Comparison of ENCODE assay signal across 16 cellular contexts in genomic region chr3:87272718-87273337, GRCh38. TPM values are rescaled to one million over a fixed set of nuclear protein-coding genes. Genes with fewer than 3 reads are reported as not detected.
DNase-seq lines count a peak whose midpoint lies in the region; ATAC-seq and TF ChIP-seq lines count a peak whose summit lies in the region.
"Had no signal": no experiment of that assay in that cellular context is flagged by ENCODE, and none has a peak within 500 bp of the region (broad histone marks: within the 10 kb centered on the region; RNA-seq: fewer than 3 reads in every experiment).

No MANE protein-coding gene starts in this region.

- no peaks in the 10 kb centered on the region for H3K9me3 Mint-ChIP-seq in activated CD8-positive, alpha-beta T cell treated with anti-CD3 and anti-CD28 coated beads for 36 hours
- H3K9me3 Mint-ChIP-seq in activated CD8-positive, alpha-beta T cell treated with anti-CD3 and anti-CD28 coated beads, Interleukin-2, amount 10 ng/mL, durations not matched to agents 7 days and 5 days (ENCODE audit: insufficient read depth) = no peaks in the 10 kb centered on the region
- H3K9me3 Mint-ChIP-seq in natural killer cell treated with Interleukin-12 subunit alpha and Interleukin-12 subunit beta and Interleukin-15 and Interleukin-18, amount 100 ng/mL, for 72 hours = no peaks in the 10 kb centered on the region
- H3K9me3 Mint-ChIP-seq: activated T-helper 2 cell treated with anti-CD3 and anti-CD28 coated beads, Interferon-gamma antibody, Interleukin-2, Interleukin-4, amounts not matched to agents 10 μg/mL and 5 μg/mL and 100 μg/mL, durations not matched to agents 14 hours and 24 hours and 36 hours had no signal

- POLR2A ChIA-PET in activated CD8-positive, alpha-beta T cell treated with anti-CD3 and anti-CD28 coated beads for 36 hours (lab: Charles Lee) = no interaction called here
- POLR2A ChIA-PET in activated CD8-positive, alpha-beta T cell treated with anti-CD3 and anti-CD28 coated beads, Interleukin-2, amount 10 ng/mL, durations not matched to agents 7 days and 5 days (lab: Charles Lee) = no interaction called here

- WGBS in transverse colon (ENCODE audit: low coverage in 1 of 2), 2 donors = 73 to 79% methylated on average over 4 of the region's 4 CpGs

- no peak for TF ChIP-seq CTCF in activated CD8-positive, alpha-beta T cell treated with anti-CD3 and anti-CD28 coated beads for 36 hours (IDR thresholded peaks at IDR 0.05)
- no peak for TF ChIP-seq CTCF in transverse colon (IDR thresholded peaks at IDR 0.05)

- no peaks in the 10 kb centered on the region for H3K9me3 ChIP-seq in transverse colon
- H3K9me3 ChIP-seq: A549 had no signal

- ATAC-seq in activated CD8-positive, alpha-beta T cell treated with anti-CD3 and anti-CD28 coated beads for 36 hours = peak; percentile 40
- ATAC-seq in activated CD8-positive, alpha-beta T cell treated with anti-CD3 and anti-CD28 coated beads, Interleukin-2, amount 10 ng/mL, durations not matched to agents 7 days and 5 days = no peak
- peak; percentile 79 for ATAC-seq in GM21526 (IDR thresholded peaks at IDR 0.05; ENCODE audit: low FRiP score, unreplicated experiment)
- peak; percentile 84 for ATAC-seq in HG03060 (IDR thresholded peaks at IDR 0.05; ENCODE audit: low read depth, unreplicated experiment)
- ATAC-seq in natural killer cell treated with Interleukin-12 subunit alpha and Interleukin-12 subunit beta and Interleukin-15 and Interleukin-18, amount 100 ng/mL, for 72 hours = peak; percentile 76 to 86
- ATAC-seq in HG03460 (IDR thresholded peaks at IDR 0.05; ENCODE audit: unreplicated experiment) = no peak
- ATAC-seq: A549 had no signal

- peaks cover 29% of the 10 kb centered on the region for H3K4me1 Mint-ChIP-seq in activated CD8-positive, alpha-beta T cell treated with anti-CD3 and anti-CD28 coated beads for 36 hours (ENCODE audit: low read depth)
- peaks cover 50% of the 10 kb centered on the region for H3K4me1 Mint-ChIP-seq in activated CD8-positive, alpha-beta T cell treated with anti-CD3 and anti-CD28 coated beads, Interleukin-2, amount 10 ng/mL, durations not matched to agents 7 days and 5 days (ENCODE audit: low read depth)
- H3K4me1 Mint-ChIP-seq in natural killer cell treated with Interleukin-12 subunit alpha and Interleukin-12 subunit beta and Interleukin-15 and Interleukin-18, amount 100 ng/mL, for 72 hours (ENCODE audit: low read depth in 2 of 2) = peaks cover 37 to 49% of the 10 kb centered on the region in 2 donors

- intact Hi-C loops in activated CD8-positive, alpha-beta T cell treated with anti-CD3 and anti-CD28 coated beads for 36 hours (cut with micrococcal nuclease) = no loop called here
- intact Hi-C loops in transverse colon (cut with DNase I; ENCODE audit: low total_unique reads) = no loop called here

- no peak for DNase-seq in activated CD8-positive, alpha-beta T cell treated with anti-CD3 and anti-CD28 coated beads for 36 hours
- no peak for DNase-seq in activated CD8-positive, alpha-beta T cell treated with anti-CD3 and anti-CD28 coated beads, Interleukin-2, amount 10 ng/mL, durations not matched to agents 7 days and 5 days
- DNase-seq in natural killer cell treated with Interleukin-12 subunit alpha and Interleukin-12 subunit beta and Interleukin-15 and Interleukin-18, amount 100 ng/mL, for 72 hours (ENCODE audit: low spot score) = no peak
- no peak for DNase-seq in transverse colon
- DNase-seq in NCI-H510A treated with DMSO at 0.1 percent for 48 hours (lab: John Stamatoyannopoulos, UW) = no peak
- DNase-seq: central memory CD4-positive, alpha-beta T cell; NCI-H345 had no signal

- H3K27ac Mint-ChIP-seq in activated CD8-positive, alpha-beta T cell treated with anti-CD3 and anti-CD28 coated beads for 36 hours = no peak overlapping the region
- no peak overlapping the region for H3K27ac Mint-ChIP-seq in activated CD8-positive, alpha-beta T cell treated with anti-CD3 and anti-CD28 coated beads, Interleukin-2, amount 10 ng/mL, durations not matched to agents 7 days and 5 days
- H3K27ac Mint-ChIP-seq in natural killer cell treated with Interleukin-12 subunit alpha and Interleukin-12 subunit beta and Interleukin-15 and Interleukin-18, amount 100 ng/mL, for 72 hours = peak overlapping the region; percentile 77 to 87
- H3K27ac Mint-ChIP-seq: activated T-helper 2 cell treated with anti-CD3 and anti-CD28 coated beads, Interferon-gamma antibody, Interleukin-2, Interleukin-4, amounts not matched to agents 10 μg/mL and 5 μg/mL and 100 μg/mL, durations not matched to agents 14 hours and 24 hours and 36 hours had no signal

- H3K36me3 Mint-ChIP-seq in activated CD8-positive, alpha-beta T cell treated with anti-CD3 and anti-CD28 coated beads for 36 hours (ENCODE audit: low read depth) = no peaks in the 10 kb centered on the region
- H3K36me3 Mint-ChIP-seq in activated CD8-positive, alpha-beta T cell treated with anti-CD3 and anti-CD28 coated beads, Interleukin-2, amount 10 ng/mL, durations not matched to agents 7 days and 5 days (ENCODE audit: low read depth) = peaks cover 6% of the 10 kb centered on the region
- peaks cover 13% of the 10 kb centered on the region for H3K36me3 Mint-ChIP-seq in natural killer cell treated with Interleukin-12 subunit alpha and Interleukin-12 subunit beta and Interleukin-15 and Interleukin-18, amount 100 ng/mL, for 72 hours

- no peak for TF ChIP-seq EP300 in transverse colon (IDR thresholded peaks at IDR 0.05; ENCODE audit: low read depth)

- no peak overlapping the region for H3K27ac ChIP-seq in transverse colon
- H3K27ac ChIP-seq: A549 had no signal

- no peaks in the 10 kb centered on the region for H3K4me1 ChIP-seq in transverse colon
- H3K4me1 ChIP-seq: A549 had no signal

- H3K4me3 ChIP-seq in transverse colon = no peak overlapping the region
- H3K4me3 ChIP-seq: A549 had no signal

- peaks cover 3% of the 10 kb centered on the region for H3K27me3 Mint-ChIP-seq in activated CD8-positive, alpha-beta T cell treated with anti-CD3 and anti-CD28 coated beads for 36 hours
- no peaks in the 10 kb centered on the region for H3K27me3 Mint-ChIP-seq in activated CD8-positive, alpha-beta T cell treated with anti-CD3 and anti-CD28 coated beads, Interleukin-2, amount 10 ng/mL, durations not matched to agents 7 days and 5 days (ENCODE audit: low read depth)
- peaks cover 0 to 2% of the 10 kb centered on the region in 2 donors for H3K27me3 Mint-ChIP-seq in natural killer cell treated with Interleukin-12 subunit alpha and Interleukin-12 subunit beta and Interleukin-15 and Interleukin-18, amount 100 ng/mL, for 72 hours

- in situ Hi-C loops in transverse colon (cut with MboI; ENCODE audit: low pct_ligation_motif_present in 1 of 4, low pct_unique_long_range_greater_than_20kb in 1 of 4, low sequenced_read_pairs in 3 of 4) = no loop called here

- no peak overlapping the region for H3K4me3 Mint-ChIP-seq in activated CD8-positive, alpha-beta T cell treated with anti-CD3 and anti-CD28 coated beads for 36 hours
- no peak overlapping the region for H3K4me3 Mint-ChIP-seq in activated CD8-positive, alpha-beta T cell treated with anti-CD3 and anti-CD28 coated beads, Interleukin-2, amount 10 ng/mL, durations not matched to agents 7 days and 5 days
- H3K4me3 Mint-ChIP-seq in natural killer cell treated with Interleukin-12 subunit alpha and Interleukin-12 subunit beta and Interleukin-15 and Interleukin-18, amount 100 ng/mL, for 72 hours = peak overlapping the region; percentile 58

- no peaks in the 10 kb centered on the region for H3K27me3 ChIP-seq in transverse colon

- no peaks in the 10 kb centered on the region for H3K36me3 ChIP-seq in transverse colon

- CTCF ChIA-PET in activated CD8-positive, alpha-beta T cell treated with anti-CD3 and anti-CD28 coated beads for 36 hours (lab: Charles Lee) = interaction anchor here (1.2 to 5.0 kb wide), 2 partner anchors 12 to 78 kb away, joined by 3 to 30 read pairs; no protein-coding TSS in a partner anchor
- CTCF ChIA-PET in activated CD8-positive, alpha-beta T cell treated with anti-CD3 and anti-CD28 coated beads, Interleukin-2, amount 10 ng/mL, durations not matched to agents 7 days and 5 days (lab: Charles Lee) = interaction anchor here (1.2 to 4.1 kb wide), 2 partner anchors 12 to 14 kb away, joined by 3 to 53 read pairs; no protein-coding TSS in a partner anchor

- TF ChIP-seq POLR2A in transverse colon (IDR thresholded peaks at IDR 0.05) = no peak

RNA-seq across cellular contexts. Expression of gene POU1F1, which starts 3.6 kb away (rescaled TPM):
- total RNA-seq in activated CD8-positive, alpha-beta T cell treated with anti-CD3 and anti-CD28 coated beads for 36 hours = not detected
- total RNA-seq in activated CD8-positive, alpha-beta T cell treated with anti-CD3 and anti-CD28 coated beads, Interleukin-2, amount 10 ng/mL, durations not matched to agents 7 days and 5 days = not detected
- total RNA-seq in natural killer cell treated with Interleukin-12 subunit alpha and Interleukin-12 subunit beta and Interleukin-15 and Interleukin-18, amount 100 ng/mL, for 72 hours = not detected
- total RNA-seq in transverse colon = not detected
- total RNA-seq: activated T-helper 2 cell treated with anti-CD3 and anti-CD28 coated beads, Interferon-gamma antibody, Interleukin-2, Interleukin-4, amounts not matched to agents 10 μg/mL and 5 μg/mL and 100 μg/mL, durations not matched to agents 14 hours and 24 hours and 36 hours; fibroblast of lung; MCF 10A; myocyte; skeletal muscle tissue had no signal

RNA-seq across cellular contexts. Expression of gene CHMP2B, which starts 45.7 kb away (rescaled TPM):
- total RNA-seq in activated CD8-positive, alpha-beta T cell treated with anti-CD3 and anti-CD28 coated beads for 36 hours = 10 to 100 TPM; 22.7 to 26.2 TPM
- 10 to 100 TPM; 18.8 to 21.2 TPM for total RNA-seq in activated CD8-positive, alpha-beta T cell treated with anti-CD3 and anti-CD28 coated beads, Interleukin-2, amount 10 ng/mL, durations not matched to agents 7 days and 5 days
- total RNA-seq in natural killer cell treated with Interleukin-12 subunit alpha and Interleukin-12 subunit beta and Interleukin-15 and Interleukin-18, amount 100 ng/mL, for 72 hours = 10 to 100 TPM; 29.8 to 29.9 TPM
- 100 to 1,000 TPM in 1 of 4 donors, 10 to 100 TPM in 2, 1 to 10 TPM in 1; 7.8 to 126 (median 54.6) TPM for total RNA-seq in transverse colon

Comparison
In these comparisons a context has a peak if more than half of its experiments do, and no peak if none do; other contexts are left out.
1. ATAC-seq: peak in activated CD8-positive, alpha-beta T cell treated with anti-CD3 and anti-CD28 coated beads for 36 hours (single experiment), GM21526 (single experiment), HG03060 (single experiment) and natural killer cell treated with Interleukin-12 subunit alpha and Interleukin-12 subunit beta and Interleukin-15 and Interleukin-18, amount 100 ng/mL, for 72 hours (2 of 2); none in activated CD8-positive, alpha-beta T cell treated with anti-CD3 and anti-CD28 coated beads, Interleukin-2, amount 10 ng/mL, durations not matched to agents 7 days and 5 days (single experiment) and HG03460 (single experiment).
2. H3K27ac Mint-ChIP-seq: peak in natural killer cell treated with Interleukin-12 subunit alpha and Interleukin-12 subunit beta and Interleukin-15 and Interleukin-18, amount 100 ng/mL, for 72 hours (2 of 2); none in activated CD8-positive, alpha-beta T cell treated with anti-CD3 and anti-CD28 coated beads for 36 hours (single experiment) and activated CD8-positive, alpha-beta T cell treated with anti-CD3 and anti-CD28 coated beads, Interleukin-2, amount 10 ng/mL, durations not matched to agents 7 days and 5 days (single experiment).